In genomic region chr2:121161272-121161671, GRCh38 we compare ENCODE assay signal across 24 cellular contexts.
"Had no signal": no experiment of that assay in that cellular context is flagged by ENCODE, and none has a peak within 500 bp of the region (broad histone marks: within the 10 kb centered on the region; RNA-seq: fewer than 3 reads in every experiment).

No MANE protein-coding gene starts in this region.

- H3K9me3 ChIP-seq: ovary had no signal

- H3K4me1 ChIP-seq: heart right ventricle, lower lobe of right lung, psoas muscle, sigmoid colon, tibial nerve had no signal

- H3K4me3 ChIP-seq: coronary artery, esophagus squamous epithelium, heart right ventricle, lower lobe of right lung, ovary, psoas muscle, sigmoid colon, thoracic aorta, tibial nerve, upper lobe of left lung had no signal

- ATAC-seq: heart right ventricle; left ventricle myocardium superior; lower lobe of right lung; natural killer cell; psoas muscle; right cardiac atrium; stimulated activated memory B cell treated with anti-CD40 and anti-IgM and Interleukin-4, amounts not matched to agents 10 μg/mL and 1 μg/mL and 100 μg/mL, for 72 hours; stimulated activated naive CD8-positive, alpha-beta T cell treated with anti-CD3 and anti-CD28 coated beads, Interleukin-15, Interleukin-2, amounts not matched to agents 100 U/mL and 50 U/mL, for 24 hours had no signal

- H3K27ac ChIP-seq: coronary artery, heart right ventricle, lower lobe of right lung, ovary, psoas muscle, sigmoid colon, thoracic aorta, tibial nerve, upper lobe of left lung had no signal

- H3K36me3 ChIP-seq: esophagus squamous epithelium, heart right ventricle, lower lobe of right lung, ovary, sigmoid colon, thoracic aorta, tibial nerve, upper lobe of left lung had no signal

- DNase-seq: dermis blood vessel endothelial cell; effector memory CD4-positive, alpha-beta T cell; erythroblast; esophagus squamous epithelium; foreskin melanocyte; glutamatergic neuron; heart right ventricle; hippocampal formation; left ventricle myocardium superior; lower lobe of right lung; natural killer cell; occipital lobe; ovary; posterior cingulate gyrus; psoas muscle; right cardiac atrium; sigmoid colon; stimulated activated CD4-positive, alpha-beta T cell treated with anti-CD3 and anti-CD28 coated beads, Interleukin-4, amount 100 ng/mL, for 4 hours; stimulated activated naive CD8-positive, alpha-beta T cell treated with anti-CD3 and anti-CD28 coated beads, Interleukin-15, Interleukin-2, amounts not matched to agents 100 U/mL and 50 U/mL, for 24 hours; upper lobe of left lung had no signal
